9 cellular contexts compared by ENCODE assay signal in the genomic region with DNA sequence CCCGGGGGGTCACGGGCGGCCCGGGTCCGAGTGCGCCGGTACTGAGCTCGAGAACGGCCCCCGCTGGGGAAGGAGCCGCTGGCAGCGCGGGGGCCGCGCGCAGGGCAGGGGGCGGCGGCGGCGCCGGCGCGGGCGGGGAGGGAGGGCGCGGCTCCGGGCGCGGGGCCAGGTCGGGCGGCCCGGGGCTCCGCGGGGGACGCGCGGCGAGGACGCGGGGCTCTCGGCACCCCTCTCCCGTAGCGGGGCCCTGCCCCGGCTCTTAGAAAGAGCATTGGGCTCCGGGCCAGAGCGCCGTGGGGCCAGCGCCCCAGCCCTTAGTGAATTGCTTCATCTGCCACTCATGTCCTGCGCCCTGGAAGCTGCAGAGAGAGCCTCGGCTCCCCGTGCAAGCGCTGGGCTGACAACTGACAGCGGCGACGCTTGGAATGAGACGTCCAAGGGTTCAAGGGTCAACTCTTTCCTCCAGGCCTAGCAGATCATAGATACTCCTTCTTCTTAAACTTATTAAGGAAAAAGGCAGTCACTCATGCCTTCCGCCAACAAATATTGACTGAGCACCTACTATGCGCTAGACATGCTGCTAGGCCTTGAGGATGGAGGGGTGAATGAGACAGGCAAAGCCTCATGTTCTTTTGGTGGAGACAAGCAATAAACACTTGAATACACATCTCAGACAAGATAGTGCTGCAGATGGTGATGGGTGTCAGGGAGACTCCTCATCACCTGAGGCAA.
DNase-seq lines count a peak whose midpoint lies in the region; ATAC-seq, FAIRE-seq and TF ChIP-seq lines count a peak whose summit lies in the region.
"Had no signal": no experiment of that assay in that cellular context is flagged by ENCODE, and none has a peak within 500 bp of the region (broad histone marks: within the 10 kb centered on the region; RNA-seq: fewer than 3 reads in every experiment).

No MANE protein-coding gene starts in this region.

- H3K9ac ChIP-seq in SK-N-MC (ENCODE audit: insufficient read length): no peak overlapping the region
- H3K9ac ChIP-seq in fibroblast of lung (ENCODE audit: insufficient read depth, low read length): peak overlapping the region; percentile 66
- peak overlapping the region; percentile 41 for H3K9ac ChIP-seq in mucosa of stomach (ENCODE audit: low read length)

- H4K20me1 ChIP-seq in fibroblast of lung (ENCODE audit: control insufficient read depth, extremely low read depth, insufficient read depth, low read length): no peaks in the 10 kb centered on the region

- peak overlapping the region; percentile 64 for H3K4me2 ChIP-seq in fibroblast of lung (ENCODE audit: extremely low read depth, insufficient read depth, low read length)

- intact Hi-C loops in aorta (cut with DNase I): loop anchor here in 1 of 2 donors (2.0 to 5.0 kb wide), 2 partner anchors 41 to 140 kb away; a partner anchor contains a TSS

- ATAC-seq in aorta (ENCODE audit: low FRiP score): peak; percentile 66

- peaks cover 10% of the 10 kb centered on the region for H3K79me2 ChIP-seq in fibroblast of lung (ENCODE audit: control insufficient read depth, insufficient read depth, low read length)

- peak overlapping the region; percentile 64 for H3K4me3 ChIP-seq in SK-N-MC
- peak overlapping the region; percentile 10 to 60 (median 37) for H3K4me3 ChIP-seq in fibroblast of lung (replicated peaks in 1 of 4; ENCODE audit: control extremely low read depth in 1 of 4, insufficient read depth in 1 of 4, low read depth in 3 of 4, low read length in 4 of 4)
- H3K4me3 ChIP-seq in mucosa of stomach (ENCODE audit: low read length): no peak overlapping the region
- H3K4me3 ChIP-seq in aorta (ENCODE audit: low read length in 2 of 2): peak overlapping the region; percentile 46 to 81

- no peaks in the 10 kb centered on the region for H3K9me3 ChIP-seq in SK-N-MC (ENCODE audit: low read depth, low read length)
- no peaks in the 10 kb centered on the region for H3K9me3 ChIP-seq in fibroblast of lung (ENCODE audit: control insufficient read depth, insufficient read depth, low read depth, low read length)
- no peaks in the 10 kb centered on the region for H3K9me3 ChIP-seq in mucosa of stomach (ENCODE audit: control insufficient read depth, low read length)
- no peaks in the 10 kb centered on the region for H3K9me3 ChIP-seq in aorta (ENCODE audit: control insufficient read depth, low read length)

- DNase-seq in 8988T: peak; percentile 50
- DNase-seq in ELF-1 (ENCODE audit: low read depth, low spot score): peak; percentile 56
- DNase-seq in SK-N-MC (ENCODE audit: low read depth, low spot score): no peak
- peak; percentile 64 to 87 for DNase-seq in fibroblast of lung (ENCODE audit: low read depth in 2 of 2)
- peak; percentile 88 to 93 for DNase-seq in aorta
- DNase-seq in GM19239 (ENCODE audit: insufficient read length, low spot score): no peak
- DNase-seq in SHP77 (lab: John Stamatoyannopoulos, UW): no peak

- H3K36me3 ChIP-seq in SK-N-MC (ENCODE audit: insufficient read depth, low read length) (no peaks in the 10 kb centered on the region), fibroblast of lung (ENCODE audit: control insufficient read depth, insufficient read depth, low read length) (no peaks in the 10 kb centered on the region), mucosa of stomach (ENCODE audit: control insufficient read depth, insufficient read depth, low read length) (no peaks in the 10 kb centered on the region), aorta (ENCODE audit: control insufficient read depth in 1 of 2, insufficient read depth in 2 of 2, low read length in 1 of 2) (no peaks in the 10 kb centered on the region)

- H3K27ac ChIP-seq in SK-N-MC (no peak overlapping the region), fibroblast of lung (ENCODE audit: insufficient read depth, low read length) (peak overlapping the region; percentile 92), aorta (ENCODE audit: low read depth in 1 of 2, low read length in 2 of 2) (peak overlapping the region; percentile 96 to 98)

- no peak for FAIRE-seq in GM19239 (lab: Jason Lieb, UNC)
- FAIRE-seq: islet of Langerhans had no signal

- peaks cover 27% of the 10 kb centered on the region for H3K4me1 ChIP-seq in fibroblast of lung (ENCODE audit: control insufficient read depth, extremely low read depth, insufficient read depth, low read length)
- peaks cover 18% of the 10 kb centered on the region for H3K4me1 ChIP-seq in mucosa of stomach (ENCODE audit: control insufficient read depth, insufficient read depth, low read length)
- no peaks in the 10 kb centered on the region for H3K4me1 ChIP-seq in aorta (ENCODE audit: control insufficient read depth in 1 of 2, insufficient read depth in 2 of 2, low read length in 2 of 2)

- H2AFZ ChIP-seq in fibroblast of lung (ENCODE audit: low read length): no peak overlapping the region

- 3 to 4% methylated on average over 32 to 58 of the region's 58 CpGs for WGBS in aorta, 2 donors

- TF ChIP-seq CTCF in fibroblast of lung (conservative IDR thresholded peaks at IDR 0.05 in 1 of 2, IDR thresholded peaks at IDR 0.05 in 1 of 2; ENCODE audit: low read depth in 1 of 2, low read length in 2 of 2): no peak

- no peaks in the 10 kb centered on the region for H3K27me3 ChIP-seq in fibroblast of lung (ENCODE audit: control insufficient read depth, insufficient read depth, low read length)
- no peaks in the 10 kb centered on the region for H3K27me3 ChIP-seq in mucosa of stomach (ENCODE audit: control insufficient read depth, insufficient read depth, low read length)
- H3K27me3 ChIP-seq in aorta (ENCODE audit: control insufficient read depth in 1 of 2, insufficient read depth in 2 of 2, low read length in 1 of 2): no peaks in the 10 kb centered on the region

Comparison
In these comparisons a context has a peak if more than half of its experiments do, and no peak if none do; other contexts are left out.
1. DNase-seq: peak in 8988T (single experiment), ELF-1 (single experiment), fibroblast of lung (2 of 2) and aorta (2 of 2); none in SK-N-MC (single experiment), GM19239 (single experiment) and SHP77 (0 of 2).